Comparison of ENCODE assay signal across 10 cellular contexts in genomic region chr6:159168536-159169192, GRCh38. TPM values are rescaled to one million over a fixed set of nuclear protein-coding genes. Genes with fewer than 3 reads are reported as not detected.
DNase-seq lines count a peak whose midpoint lies in the region; ATAC-seq, FAIRE-seq and TF ChIP-seq lines count a peak whose summit lies in the region.
"Had no signal": no experiment of that assay in that cellular context is flagged by ENCODE, and none has a peak within 500 bp of the region (broad histone marks: within the 10 kb centered on the region; RNA-seq: fewer than 3 reads in every experiment).

No MANE protein-coding gene starts in this region.

- H3K27me3 ChIP-seq in IMR-90 (ENCODE audit: control insufficient read depth, insufficient read depth, low read length): peaks cover 47% of the 10 kb centered on the region
- no peaks in the 10 kb centered on the region for H3K27me3 ChIP-seq in vagina

- CTCF ChIA-PET in IMR-90 (lab: Yijun Ruan, JAX): no interaction called here

- FAIRE-seq in D721Med (lab: Jason Lieb, UNC): no peak

- no peaks in the 10 kb centered on the region for H3K9me1 ChIP-seq in IMR-90 (ENCODE audit: insufficient read depth, low read length)

- H3K36me3 ChIP-seq in IMR-90 (ENCODE audit: control insufficient read depth, insufficient read depth, low read length): no peaks in the 10 kb centered on the region
- no peaks in the 10 kb centered on the region for H3K36me3 ChIP-seq in vagina

- H3K9ac ChIP-seq in IMR-90 (ENCODE audit: low read depth, low read length): no peak overlapping the region
- H3K9ac ChIP-seq: KMS-11 had no signal

- no peak overlapping the region for H3K4me3 ChIP-seq in IMR-90 (ENCODE audit: insufficient read depth, low read depth, low read length)
- H3K4me3 ChIP-seq in vagina: peak overlapping the region; percentile 17 to 50

- H3K56ac ChIP-seq in IMR-90 (ENCODE audit: extremely low read depth, insufficient read depth, low read length): no peak overlapping the region

- no peak overlapping the region for H2BK15ac ChIP-seq in IMR-90 (ENCODE audit: low read depth, low read length)

- POLR2A ChIA-PET in IMR-90 (lab: Charles Lee; ENCODE audit: unreplicated experiment): no interaction called here

- H2BK5ac ChIP-seq in IMR-90 (ENCODE audit: low read depth, low read length, poor library complexity, severe bottlenecking): no peak overlapping the region

- H3K14ac ChIP-seq in IMR-90 (replicated peaks; ENCODE audit: low read depth, low read length): no peak overlapping the region

- H2AK5ac ChIP-seq in IMR-90 (ENCODE audit: low read depth, low read length): no peak overlapping the region

- peak overlapping the region; percentile 57 for H2AFZ ChIP-seq in IMR-90 (replicated peaks; ENCODE audit: low read length, poor library complexity)

- no peak overlapping the region for H2BK20ac ChIP-seq in IMR-90 (ENCODE audit: low read depth, low read length)

- H3K23ac ChIP-seq in IMR-90 (ENCODE audit: low read depth, low read length): no peak overlapping the region

- intact Hi-C loops in IMR-90 (cut with micrococcal nuclease) (no loop called here), vagina (cut with DNase I) (no loop called here)

- TF ChIP-seq CTCF in D721Med (IDR thresholded peaks at IDR 0.05; ENCODE audit: insufficient read depth, missing control alignments) (no peak), IMR-90 (conservative IDR thresholded peaks at IDR 0.05; ENCODE audit: low read depth, low read length) (0 out of 2 replicates have a peak, but pooled peaks have one; percentile 18), vagina (IDR thresholded peaks at IDR 0.05) (peak in 1 of 3 experiments; percentile 12)

- H4K5ac ChIP-seq in IMR-90 (ENCODE audit: low read depth, low read length): no peak overlapping the region

- DNase-seq in D721Med (ENCODE audit: insufficient read length, low spot score) (peak; percentile 72), IMR-90 (peak; percentile 5), cerebellum (ENCODE audit: low spot score) (peak; percentile 5), lung microvascular endothelial cell (ENCODE audit: low read depth in 2 of 2) (peak; percentile 12 to 27), vagina (ENCODE audit: extremely low spot score in 2 of 2) (no peak), H4 (ENCODE audit: low spot score) (no peak), NCI-H1436 treated with DMSO at 0.1 percent for 48 hours (lab: John Stamatoyannopoulos, UW) (no peak)
- no peak for DNase-seq in effector CD8-positive, alpha-beta T cell (lab: John Stamatoyannopoulos, UW)

- H3K27ac ChIP-seq in IMR-90 (ENCODE audit: insufficient read depth, low read length) (no peak overlapping the region), vagina (no peak overlapping the region)
- H3K27ac ChIP-seq: KMS-11 had no signal

- no peak overlapping the region for H4K91ac ChIP-seq in IMR-90 (ENCODE audit: insufficient read depth, low read depth, low read length)

- H3K4me1 ChIP-seq in IMR-90 (ENCODE audit: control insufficient read depth, insufficient read depth, low read length) (peaks cover 1% of the 10 kb centered on the region), vagina (no peaks in the 10 kb centered on the region)

- WGBS in IMR-90 (ENCODE audit: extremely low coverage in 2 of 2, insufficient read length in 1 of 2), 2 experiments: 6% methylated on average over 7 of the region's 43 CpGs; no CpG with 5 or more reads in 1 of the 2 experiments

- H4K20me1 ChIP-seq in IMR-90 (ENCODE audit: insufficient read depth, low read length): no peaks in the 10 kb centered on the region

- no peak for TF ChIP-seq RAD21 in IMR-90 (IDR thresholded peaks at IDR 0.05; ENCODE audit: low read length)

- ATAC-seq in IMR-90 (ENCODE audit: low read depth): peak; percentile 54

- no peak overlapping the region for H3K4ac ChIP-seq in IMR-90 (ENCODE audit: low read depth, low read length)

- no peak overlapping the region for H3K18ac ChIP-seq in IMR-90 (ENCODE audit: low read depth, low read length)

- H4K8ac ChIP-seq in IMR-90 (ENCODE audit: low read depth in 2 of 2, low read length in 2 of 2): no peak overlapping the region

- TF ChIP-seq POLR2A in IMR-90 (IDR thresholded peaks at IDR 0.05; ENCODE audit: low read depth, low read length) (no peak), vagina (IDR thresholded peaks at IDR 0.05) (no peak)

- H2BK120ac ChIP-seq in IMR-90 (ENCODE audit: low read depth, low read length): no peak overlapping the region

- no peaks in the 10 kb centered on the region for H3K79me1 ChIP-seq in IMR-90 (ENCODE audit: low read depth in 1 of 2, low read length in 2 of 2)

- peak overlapping the region; percentile 52; the same call in 1 of the 2 replicates for H3K4me2 ChIP-seq in IMR-90 (ENCODE audit: low read depth, low read length)
- H3K4me2 ChIP-seq: KMS-11 had no signal

- dilution Hi-C loops in IMR-90 (cut with HindIII; ENCODE audit: low sequenced_read_pairs, unreplicated experiment): no loop called here

- H3K9me3 ChIP-seq in IMR-90 (ENCODE audit: control insufficient read depth, insufficient read depth, low read length): no peaks in the 10 kb centered on the region
- H3K9me3 ChIP-seq in vagina: no peaks in the 10 kb centered on the region

- no TSS peak for BruUV-seq in IMR-90 (replicated peaks; lab: Mats Ljungman, UMichigan)

- H2AK9ac ChIP-seq in IMR-90 (replicated peaks; ENCODE audit: low read depth, low read length, poor library complexity): no peak overlapping the region

- in situ Hi-C loops in IMR-90 (cut with MboI; ENCODE audit: low sequenced_read_pairs): no loop called here

TF ChIP-seq in IMR-90, 13 proteins besides CTCF, POLR2A, EP300 and RAD21:
- TF ChIP-seq CHD1 (IDR thresholded peaks at IDR 0.05; ENCODE audit: low read depth, low read length): no peak
- TF ChIP-seq RCOR1 (IDR thresholded peaks at IDR 0.05; ENCODE audit: insufficient replicate concordance, low read length): no peak
- no peak for TF ChIP-seq USF2 (IDR thresholded peaks at IDR 0.05; ENCODE audit: low read depth, low read length)
- TF ChIP-seq BHLHE40 (IDR thresholded peaks at IDR 0.05; ENCODE audit: low read depth, low read length): no peak
- TF ChIP-seq MAFK (IDR thresholded peaks at IDR 0.05; ENCODE audit: low read depth, low read length): no peak
- TF ChIP-seq FOS (IDR thresholded peaks at IDR 0.05; ENCODE audit: low read depth, low read length): no peak
- no peak for TF ChIP-seq CEBPB (IDR thresholded peaks at IDR 0.05; ENCODE audit: low read depth, low read length)
- no peak for TF ChIP-seq ELK1 (IDR thresholded peaks at IDR 0.05; ENCODE audit: borderline replicate concordance, low read depth, low read length)
- TF ChIP-seq SMC3 (IDR thresholded peaks at IDR 0.05; ENCODE audit: low read depth, low read length): no peak
- no peak for TF ChIP-seq MXI1 (IDR thresholded peaks at IDR 0.05; ENCODE audit: borderline replicate concordance, low read depth, low read length)
- no peak for TF ChIP-seq NFE2L2 (IDR thresholded peaks at IDR 0.05; ENCODE audit: low read depth, low read length)
- TF ChIP-seq MAZ (IDR thresholded peaks at IDR 0.05; ENCODE audit: borderline replicate concordance, low read depth, low read length): no peak
- TF ChIP-seq RFX5 (IDR thresholded peaks at IDR 0.05; ENCODE audit: low read depth, low read length): no peak

RNA-seq across cellular contexts. Expression of gene FNDC1, which starts 0.5 kb away (rescaled TPM):
- total RNA-seq in IMR-90 (2012; rRNA removed) (not detected in 2 replicates), cerebellum (1.7 TPM), lung microvascular endothelial cell (not detected in 2 replicates), vagina (0.49 TPM)
- 0.03 and 0.04 TPM in 2 replicates for polyA plus RNA-seq in IMR-90 (2012; rRNA removed)
- polyA plus RNA-seq in IMR-90 (2012; cell fraction: cytosol; rRNA removed): 0.03 and 0.06 TPM in 2 replicates
- 0.05 TPM in 2 replicates for polyA plus RNA-seq in IMR-90 (2012; cell fraction: nucleus; rRNA removed; ENCODE audit: low replicate concordance)
- 0.04 and 0.31 TPM in 2 replicates for total RNA-seq in H4 (2014; rRNA removed; shearing (Covaris generic))
- total RNA-seq: myocyte had no signal

Comparison
In these comparisons a context has a peak if more than half of its experiments do, and no peak if none do; other contexts are left out.
1. DNase-seq: peak in D721Med (single experiment), IMR-90 (single experiment), cerebellum (single experiment) and lung microvascular endothelial cell (2 of 2); none in vagina (0 of 2), H4 (single experiment), effector CD8-positive, alpha-beta T cell (single experiment) and NCI-H1436 treated with DMSO at 0.1 percent for 48 hours (single experiment).